1 cellular context compared by ENCODE assay signal in the genomic region with DNA sequence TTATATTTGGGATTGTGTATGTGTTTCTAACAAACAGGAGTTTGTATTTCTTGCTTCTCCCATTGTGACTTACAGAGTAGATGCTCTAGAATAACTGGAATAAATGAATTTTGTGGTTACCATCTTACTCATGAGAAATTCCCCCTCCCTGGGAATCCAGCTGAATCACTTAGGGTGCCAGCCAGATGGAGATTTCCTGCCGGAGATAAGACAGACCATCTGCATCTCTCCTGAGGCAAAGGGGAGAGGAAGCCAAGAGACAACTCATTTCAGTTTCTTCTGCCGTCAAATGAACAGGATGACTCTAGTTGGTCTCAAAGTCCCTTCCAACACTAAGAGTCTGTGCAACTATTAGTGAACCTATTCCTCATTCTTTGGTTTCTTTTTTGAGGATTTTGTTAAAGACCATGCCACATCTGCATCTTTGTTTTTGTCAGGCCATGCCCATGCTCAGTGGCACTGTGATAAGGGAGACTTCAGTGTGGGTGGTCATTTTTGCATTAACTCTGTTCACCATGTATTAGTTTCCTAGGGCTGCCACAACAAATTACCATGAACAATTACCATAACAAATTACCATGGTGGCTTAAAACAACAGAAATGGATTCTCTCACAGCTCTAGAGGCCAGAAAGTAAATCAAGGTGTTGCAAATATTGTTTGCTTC.
TF ChIP-seq lines count a peak whose summit lies in the region.

No MANE protein-coding gene starts in this region.

TF ChIP-seq in WTC11, 78 proteins besides CTCF, POLR2A, EP300 and RAD21 (continued from another document):
- TF ChIP-seq, protein P1, sequence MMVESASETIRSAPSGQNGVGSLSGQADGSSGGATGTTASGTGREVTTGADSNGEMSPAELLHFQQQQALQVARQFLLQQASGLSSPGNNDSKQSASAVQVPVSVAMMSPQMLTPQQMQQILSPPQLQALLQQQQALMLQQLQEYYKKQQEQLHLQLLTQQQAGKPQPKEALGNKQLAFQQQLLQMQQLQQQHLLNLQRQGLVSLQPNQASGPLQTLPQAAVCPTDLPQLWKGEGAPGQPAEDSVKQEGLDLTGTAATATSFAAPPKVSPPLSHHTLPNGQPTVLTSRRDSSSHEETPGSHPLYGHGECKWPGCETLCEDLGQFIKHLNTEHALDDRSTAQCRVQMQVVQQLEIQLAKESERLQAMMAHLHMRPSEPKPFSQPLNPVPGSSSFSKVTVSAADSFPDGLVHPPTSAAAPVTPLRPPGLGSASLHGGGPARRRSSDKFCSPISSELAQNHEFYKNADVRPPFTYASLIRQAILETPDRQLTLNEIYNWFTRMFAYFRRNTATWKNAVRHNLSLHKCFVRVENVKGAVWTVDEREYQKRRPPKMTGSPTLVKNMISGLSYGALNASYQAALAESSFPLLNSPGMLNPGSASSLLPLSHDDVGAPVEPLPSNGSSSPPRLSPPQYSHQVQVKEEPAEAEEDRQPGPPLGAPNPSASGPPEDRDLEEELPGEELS (CRISPR knock-in tag; IDR thresholded peaks at IDR 0.05): no peak
- no peak for TF ChIP-seq CREM (CRISPR knock-in tag; IDR thresholded peaks at IDR 0.05)
- TF ChIP-seq, protein P2, sequence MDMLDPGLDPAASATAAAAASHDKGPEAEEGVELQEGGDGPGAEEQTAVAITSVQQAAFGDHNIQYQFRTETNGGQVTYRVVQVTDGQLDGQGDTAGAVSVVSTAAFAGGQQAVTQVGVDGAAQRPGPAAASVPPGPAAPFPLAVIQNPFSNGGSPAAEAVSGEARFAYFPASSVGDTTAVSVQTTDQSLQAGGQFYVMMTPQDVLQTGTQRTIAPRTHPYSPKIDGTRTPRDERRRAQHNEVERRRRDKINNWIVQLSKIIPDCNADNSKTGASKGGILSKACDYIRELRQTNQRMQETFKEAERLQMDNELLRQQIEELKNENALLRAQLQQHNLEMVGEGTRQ (CRISPR knock-in tag; IDR thresholded peaks at IDR 0.05): no peak
- no peak for TF ChIP-seq FOXK1 (CRISPR knock-in tag; IDR thresholded peaks at IDR 0.05)
- TF ChIP-seq FOXJ3 (CRISPR knock-in tag; IDR thresholded peaks at IDR 0.05; ENCODE audit: borderline replicate concordance): no peak
- TF ChIP-seq, protein P3, sequence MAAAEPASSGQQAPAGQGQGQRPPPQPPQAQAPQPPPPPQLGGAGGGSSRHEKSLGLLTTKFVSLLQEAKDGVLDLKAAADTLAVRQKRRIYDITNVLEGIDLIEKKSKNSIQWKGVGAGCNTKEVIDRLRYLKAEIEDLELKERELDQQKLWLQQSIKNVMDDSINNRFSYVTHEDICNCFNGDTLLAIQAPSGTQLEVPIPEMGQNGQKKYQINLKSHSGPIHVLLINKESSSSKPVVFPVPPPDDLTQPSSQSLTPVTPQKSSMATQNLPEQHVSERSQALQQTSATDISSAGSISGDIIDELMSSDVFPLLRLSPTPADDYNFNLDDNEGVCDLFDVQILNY (CRISPR knock-in tag; IDR thresholded peaks at IDR 0.05): no peak
- no peak for TF ChIP-seq STAT6 (CRISPR knock-in tag; conservative IDR thresholded peaks at IDR 0.05; ENCODE audit: low read depth)
- TF ChIP-seq, protein P4, sequence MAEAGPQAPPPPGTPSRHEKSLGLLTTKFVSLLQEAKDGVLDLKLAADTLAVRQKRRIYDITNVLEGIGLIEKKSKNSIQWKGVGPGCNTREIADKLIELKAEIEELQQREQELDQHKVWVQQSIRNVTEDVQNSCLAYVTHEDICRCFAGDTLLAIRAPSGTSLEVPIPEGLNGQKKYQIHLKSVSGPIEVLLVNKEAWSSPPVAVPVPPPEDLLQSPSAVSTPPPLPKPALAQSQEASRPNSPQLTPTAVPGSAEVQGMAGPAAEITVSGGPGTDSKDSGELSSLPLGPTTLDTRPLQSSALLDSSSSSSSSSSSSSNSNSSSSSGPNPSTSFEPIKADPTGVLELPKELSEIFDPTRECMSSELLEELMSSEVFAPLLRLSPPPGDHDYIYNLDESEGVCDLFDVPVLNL (CRISPR knock-in tag; IDR thresholded peaks at IDR 0.05; ENCODE audit: borderline replicate concordance, low read depth): no peak
